Comparison of ENCODE assay signal across 13 cellular contexts in the genomic region with DNA sequence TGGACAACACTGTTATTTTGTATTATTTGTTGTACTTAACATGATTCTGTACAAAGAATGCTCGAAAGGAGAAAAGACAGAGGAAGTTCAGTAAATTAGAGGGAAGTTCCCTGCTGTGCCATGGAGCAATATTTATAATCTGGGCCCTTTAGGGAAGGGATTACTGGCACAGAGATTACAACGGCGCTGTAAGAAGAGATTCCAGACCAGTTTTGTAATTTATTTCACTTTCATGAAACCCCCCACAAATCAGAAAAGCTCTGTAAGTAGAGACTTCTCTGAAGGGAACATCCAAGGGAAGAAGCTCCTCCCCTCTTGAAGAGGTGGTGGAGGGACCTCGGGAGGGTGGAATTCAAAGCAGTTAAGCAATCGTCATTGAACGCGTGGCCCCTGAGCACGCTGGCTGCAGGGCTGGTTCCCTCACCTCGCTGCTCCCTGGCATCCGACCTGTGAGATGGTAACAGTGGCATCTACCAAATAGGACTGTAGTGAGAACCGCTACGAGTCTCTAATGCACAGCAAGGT.
"Had no signal": no experiment of that assay in that cellular context is flagged by ENCODE, and none has a peak within 500 bp of the region (broad histone marks: within the 10 kb centered on the region; RNA-seq: fewer than 3 reads in every experiment).

No MANE protein-coding gene starts in this region.

- H3K4me3 ChIP-seq: adrenal gland, cardiac muscle cell, left ventricle myocardium inferior, suprapubic skin had no signal

- H3K36me3 ChIP-seq: adrenal gland, cardiac muscle cell, left ventricle myocardium inferior, suprapubic skin had no signal

- ATAC-seq: esophagus mucosa; naive thymus-derived CD8-positive, alpha-beta T cell; right cardiac atrium; T-cell had no signal

- H3K4me1 ChIP-seq: adrenal gland, left ventricle myocardium inferior had no signal

- H3K27ac ChIP-seq: adrenal gland, cardiac muscle cell, left ventricle myocardium inferior, suprapubic skin had no signal

- H3K27me3 ChIP-seq: adrenal gland, cardiac muscle cell, suprapubic skin had no signal

- DNase-seq: activated CD4-positive, alpha-beta memory T cell treated with anti-CD3 and anti-CD28 coated beads, Interleukin-2, amount 10 ng/mL, durations not matched to agents 7 days and 5 days; activated CD4-positive, alpha-beta T cell treated with anti-CD3 and anti-CD28 coated beads for 1 hour; activated T-cell treated with anti-CD3 and anti-CD28 coated beads, Interleukin-2, amount 50 U/mL, for 24 hours; adrenal gland; left ventricle myocardium inferior; naive thymus-derived CD8-positive, alpha-beta T cell; right cardiac atrium; small intestine; T-cell; T1000 had no signal

- H3K9me3 ChIP-seq: adrenal gland, left ventricle myocardium inferior, suprapubic skin had no signal
